Comparison of ENCODE assay signal across 8 cellular contexts in genomic region chr12:7588703-7589329, GRCh38.
DNase-seq lines count a peak whose midpoint lies in the region; ATAC-seq, FAIRE-seq and TF ChIP-seq lines count a peak whose summit lies in the region.

No MANE protein-coding gene starts in this region.

- no peaks in the 10 kb centered on the region for H3K9me3 ChIP-seq in CD4-positive, alpha-beta T cell (ENCODE audit: control insufficient read depth, low read length)
- no peaks in the 10 kb centered on the region for H3K9me3 ChIP-seq in HAP-1

- H3K4me3 Mint-ChIP-seq in CD4-positive, alpha-beta T cell, result no peak overlapping the region
- H3K4me3 Mint-ChIP-seq in activated naive CD8-positive, alpha-beta T cell treated with anti-CD3 and anti-CD28 coated beads, Interleukin-2, amount 50 U/mL, for 24 hours, result no peak overlapping the region

- POLR2A ChIA-PET in CD4-positive, alpha-beta T cell (lab: Charles Lee), result no interaction called here

- CTCF ChIA-PET in CD4-positive, alpha-beta T cell (lab: Charles Lee), result no interaction called here

- no peaks in the 10 kb centered on the region for H3K36me3 ChIP-seq in HAP-1 (replicated peaks)

- no peak for ATAC-seq in CD4-positive, alpha-beta T cell (ENCODE audit: poor library complexity)
- peak; percentile 63 for ATAC-seq in activated naive CD8-positive, alpha-beta T cell treated with anti-CD3 and anti-CD28 coated beads, Interleukin-2, amount 50 U/mL, for 24 hours
- ATAC-seq in GM19397 (IDR thresholded peaks at IDR 0.05; ENCODE audit: unreplicated experiment) (no peak), GM18858 (IDR thresholded peaks at IDR 0.05; ENCODE audit: unreplicated experiment) (no peak)

- H3K27me3 Mint-ChIP-seq in CD4-positive, alpha-beta T cell, result peaks cover 35% of the 10 kb centered on the region
- peaks cover 18% of the 10 kb centered on the region for H3K27me3 Mint-ChIP-seq in activated naive CD8-positive, alpha-beta T cell treated with anti-CD3 and anti-CD28 coated beads, Interleukin-2, amount 50 U/mL, for 24 hours

- no peaks in the 10 kb centered on the region for H3K9me3 Mint-ChIP-seq in CD4-positive, alpha-beta T cell
- H3K9me3 Mint-ChIP-seq in activated naive CD8-positive, alpha-beta T cell treated with anti-CD3 and anti-CD28 coated beads, Interleukin-2, amount 50 U/mL, for 24 hours, result no peaks in the 10 kb centered on the region

- no peaks in the 10 kb centered on the region for H3K36me3 Mint-ChIP-seq in CD4-positive, alpha-beta T cell (ENCODE audit: low read depth)
- H3K36me3 Mint-ChIP-seq in activated naive CD8-positive, alpha-beta T cell treated with anti-CD3 and anti-CD28 coated beads, Interleukin-2, amount 50 U/mL, for 24 hours (ENCODE audit: low read depth), result no peaks in the 10 kb centered on the region

- H3K27ac ChIP-seq in CD4-positive, alpha-beta T cell (ENCODE audit: low read depth, low read length), result no peak overlapping the region

- no peaks in the 10 kb centered on the region for H3K4me1 Mint-ChIP-seq in CD4-positive, alpha-beta T cell (ENCODE audit: low read depth)
- peaks cover 1% of the 10 kb centered on the region for H3K4me1 Mint-ChIP-seq in activated naive CD8-positive, alpha-beta T cell treated with anti-CD3 and anti-CD28 coated beads, Interleukin-2, amount 50 U/mL, for 24 hours

- no peak overlapping the region for H3K4me3 ChIP-seq in HAP-1

- H3K4me1 ChIP-seq in HAP-1, result no peaks in the 10 kb centered on the region

- DNase-seq in CD4-positive, alpha-beta T cell, result peak in 6 of 10 experiments; percentile 3 to 28 (median 12)
- DNase-seq in HAP-1 (ENCODE audit: low spot score in 2 of 2) (peak; percentile 19 to 70), RCC 7860 (ENCODE audit: low spot score) (peak; percentile 20), hepatic stellate cell (ENCODE audit: low spot score) (peak; percentile 43)
- DNase-seq in activated naive CD8-positive, alpha-beta T cell treated with anti-CD3 and anti-CD28 coated beads, Interleukin-2, amount 50 U/mL, for 24 hours, result peak; percentile 37
- DNase-seq in stimulated activated CD4-positive, alpha-beta T cell treated with anti-CD3 and anti-CD28 coated beads, Interleukin-4, amount 100 ng/mL, for 4 hours, result peak; percentile 11 to 16

- in situ Hi-C loops in HAP-1 (cut with MboI; ENCODE audit: low sequenced_read_pairs), result no loop called here

- intact Hi-C loops in CD4-positive, alpha-beta T cell (cut with DNase I, micrococcal nuclease), result loop anchor here (2.0 kb wide), 1 partner anchor 50 kb away; no protein-coding TSS in a partner anchor

- peaks cover 13% of the 10 kb centered on the region for H3K27me3 ChIP-seq in CD4-positive, alpha-beta T cell (ENCODE audit: control insufficient read depth, insufficient read depth, low read length)
- H3K27me3 ChIP-seq in HAP-1 (ENCODE audit: low read depth), result no peaks in the 10 kb centered on the region

- no peak overlapping the region for H3K27ac Mint-ChIP-seq in CD4-positive, alpha-beta T cell
- H3K27ac Mint-ChIP-seq in activated naive CD8-positive, alpha-beta T cell treated with anti-CD3 and anti-CD28 coated beads, Interleukin-2, amount 50 U/mL, for 24 hours, result no peak overlapping the region

- FAIRE-seq in RCC 7860 (lab: Jason Lieb, UNC), result no peak

- TF ChIP-seq CTCF in CD4-positive, alpha-beta T cell (IDR thresholded peaks at IDR 0.05), result peak; percentile 49
